8 cellular contexts compared by ENCODE assay signal in genomic region chrX:43654431-43655150, GRCh38. TPM values are rescaled to one million over a fixed set of nuclear protein-coding genes. Genes with fewer than 3 reads are reported as not detected.
DNase-seq lines count a peak whose midpoint lies in the region; ATAC-seq, FAIRE-seq and TF ChIP-seq lines count a peak whose summit lies in the region.

No MANE protein-coding gene starts in this region.

- H3K4ac ChIP-seq in IMR-90 (ENCODE audit: low read depth, low read length) = peak overlapping the region; percentile 67

- H4K8ac ChIP-seq in IMR-90 (ENCODE audit: low read depth in 2 of 2, low read length in 2 of 2) = peak overlapping the region; percentile 50 to 88

- no peak for FAIRE-seq in D721Med (lab: Jason Lieb, UNC)

- H3K56ac ChIP-seq in IMR-90 (ENCODE audit: extremely low read depth, insufficient read depth, low read length) = peak overlapping the region; percentile 73; the same call in 1 of the 2 replicates

- H3K14ac ChIP-seq in IMR-90 (replicated peaks; ENCODE audit: low read depth, low read length) = no peak overlapping the region; the same call in 1 of the 2 replicates

- peak overlapping the region; percentile 95 for H3K18ac ChIP-seq in IMR-90 (ENCODE audit: low read depth, low read length)

- H3K4me2 ChIP-seq in IMR-90 (ENCODE audit: low read depth, low read length) (peak overlapping the region; percentile 82), PC-3 (ENCODE audit: low read length) (peak overlapping the region; percentile 95)

- CTCF ChIA-PET in IMR-90 (lab: Yijun Ruan, JAX) (interaction anchor here (0.6 kb wide), 1 partner anchor 108 kb away, joined by 3 read pairs; no protein-coding TSS in a partner anchor), PC-3 (lab: Charles Lee) (no interaction called here)

- H3K27ac ChIP-seq in IMR-90 (ENCODE audit: insufficient read depth, low read length) (peak overlapping the region; percentile 98), PC-3 (ENCODE audit: low read length) (peak overlapping the region; percentile 87), esophagus muscularis mucosa (replicated peaks in 1 of 4) (peak overlapping the region; percentile 82 to 95 (median 94)), muscle layer of colon (ENCODE audit: low read depth, low read length) (peak overlapping the region; percentile 86)

- H3K9ac ChIP-seq in IMR-90 (ENCODE audit: low read depth, low read length) (peak overlapping the region; percentile 90), PC-3 (ENCODE audit: low read length) (peak overlapping the region; percentile 98), muscle layer of colon (ENCODE audit: low read length) (no peak overlapping the region)

- intact Hi-C loops in IMR-90 (cut with micrococcal nuclease) (loop anchor here (2.0 kb wide), 2 partner anchors 92 to 96 kb away; no protein-coding TSS in a partner anchor), PC-3 (cut with micrococcal nuclease) (loop anchor here (10.0 kb wide), 2 partner anchors 90 to 150 kb away; no protein-coding TSS in a partner anchor), esophagus muscularis mucosa (cut with DNase I) (loop anchor here (5.0 kb wide), 3 partner anchors 67 to 93 kb away; no protein-coding TSS in a partner anchor)

- no peak overlapping the region for H2AK5ac ChIP-seq in IMR-90 (ENCODE audit: low read depth, low read length)

- no peaks in the 10 kb centered on the region for H3K79me2 ChIP-seq in PC-3 (ENCODE audit: low read length)

- H3K4me1 ChIP-seq in IMR-90 (ENCODE audit: control insufficient read depth, insufficient read depth, low read length) (no peaks in the 10 kb centered on the region), PC-3 (ENCODE audit: insufficient read depth, low read length) (no peaks in the 10 kb centered on the region; the same call in 1 of the 2 replicates), esophagus muscularis mucosa (peaks cover 0 to 5% (median 2%) of the 10 kb centered on the region in 4 donors), muscle layer of colon (ENCODE audit: insufficient read depth, low read length) (no peaks in the 10 kb centered on the region)

- H3K36me3 ChIP-seq in IMR-90 (ENCODE audit: control insufficient read depth, insufficient read depth, low read length) (no peaks in the 10 kb centered on the region), PC-3 (ENCODE audit: low read depth, low read length) (no peaks in the 10 kb centered on the region), esophagus muscularis mucosa (no peaks in the 10 kb centered on the region), muscle layer of colon (ENCODE audit: insufficient read depth, low read length) (no peaks in the 10 kb centered on the region)

- in situ Hi-C loops in IMR-90 (cut with MboI; ENCODE audit: low sequenced_read_pairs) = no loop called here

- no peak overlapping the region for H3K23ac ChIP-seq in IMR-90 (ENCODE audit: low read depth, low read length)

- H3F3A ChIP-seq in PC-3 (ENCODE audit: low read length, unreplicated experiment) = no peaks in the 10 kb centered on the region

- H4K5ac ChIP-seq in IMR-90 (ENCODE audit: low read depth, low read length) = peak overlapping the region; percentile 93

- H3K4me3 ChIP-seq in IMR-90 (ENCODE audit: insufficient read depth, low read depth, low read length) (peak overlapping the region; percentile 59), PC-3 (ENCODE audit: low read length) (peak overlapping the region; percentile 73), esophagus muscularis mucosa (peak overlapping the region; percentile 70 to 88 (median 72)), muscle layer of colon (ENCODE audit: low read depth in 1 of 2, low read length in 2 of 2) (peak overlapping the region in 1 of 2 donors; percentile 63)

- DNase-seq in D721Med (ENCODE audit: insufficient read length, low spot score) = peak; percentile 61
- peak; percentile 77 for DNase-seq in IMR-90
- peak; percentile 93 for DNase-seq in PC-3
- peak; percentile 75 for DNase-seq in activated T-helper 1 cell treated with Interleukin-2 at 50 U/mL for 16 hours (ENCODE audit: low read depth)
- DNase-seq in esophagus muscularis mucosa (ENCODE audit: extremely low spot score) = peak; percentile 96
- DNase-seq in stimulated activated CD8-positive, alpha-beta memory T cell treated with anti-CD3 and anti-CD28 coated beads, Interleukin-7, amount 100 ng/mL, for 1 hour (ENCODE audit: low read depth in 2 of 2) = peak; percentile 62 to 66

- POLR2A ChIA-PET in IMR-90 (lab: Charles Lee; ENCODE audit: unreplicated experiment) = interaction anchor here (0.5 kb wide), 1 partner anchor 22 kb away, joined by 3 read pairs; no protein-coding TSS in a partner anchor
- POLR2A ChIA-PET in PC-3 (lab: Charles Lee; ENCODE audit: unreplicated experiment) = no interaction called here

- H3K9me3 ChIP-seq in IMR-90 (ENCODE audit: control insufficient read depth, insufficient read depth, low read length) (peaks cover 2% of the 10 kb centered on the region; the same call in 1 of the 2 replicates), PC-3 (ENCODE audit: low read length) (no peaks in the 10 kb centered on the region), esophagus muscularis mucosa (no peaks in the 10 kb centered on the region), muscle layer of colon (ENCODE audit: low read length) (no peaks in the 10 kb centered on the region)

- no peaks in the 10 kb centered on the region for H3K9me2 ChIP-seq in PC-3 (replicated peaks; ENCODE audit: low read length)

- H3K79me1 ChIP-seq in IMR-90 (ENCODE audit: low read depth in 1 of 2, low read length in 2 of 2) = no peaks in the 10 kb centered on the region

- dilution Hi-C loops in IMR-90 (cut with HindIII; ENCODE audit: low sequenced_read_pairs, unreplicated experiment) = no loop called here

- no peak overlapping the region for H2AK9ac ChIP-seq in IMR-90 (replicated peaks; ENCODE audit: low read depth, low read length, poor library complexity)

- no peak for TF ChIP-seq POLR2A in IMR-90 (IDR thresholded peaks at IDR 0.05; ENCODE audit: low read depth, low read length)
- TF ChIP-seq POLR2A in esophagus muscularis mucosa (IDR thresholded peaks at IDR 0.05; ENCODE audit: low read depth) = peak; percentile 69

- TF ChIP-seq EP300 in esophagus muscularis mucosa (IDR thresholded peaks at IDR 0.05) = no peak

- H2AFZ ChIP-seq in IMR-90 (replicated peaks; ENCODE audit: low read length, poor library complexity) = peak overlapping the region; percentile 77
- peak overlapping the region; percentile 99 for H2AFZ ChIP-seq in PC-3 (ENCODE audit: low read length)

- BruUV-seq in IMR-90 (replicated peaks; lab: Mats Ljungman, UMichigan) (no TSS peak), PC-3 (replicated peaks; lab: Mats Ljungman, UMichigan) (no TSS peak)

- no peaks in the 10 kb centered on the region for H4K20me1 ChIP-seq in IMR-90 (ENCODE audit: insufficient read depth, low read length)
- H4K20me1 ChIP-seq in PC-3 (ENCODE audit: low read length) = no peaks in the 10 kb centered on the region

- H3K9me1 ChIP-seq in IMR-90 (ENCODE audit: insufficient read depth, low read length) = no peaks in the 10 kb centered on the region

- H2BK15ac ChIP-seq in IMR-90 (ENCODE audit: low read depth, low read length) = peak overlapping the region; percentile 74; the same call in 1 of the 3 replicates

- ATAC-seq in GM21576 (IDR thresholded peaks at IDR 0.05; ENCODE audit: unreplicated experiment) (peak; percentile 95), IMR-90 (ENCODE audit: low read depth) (peak; percentile 97), PC-3 (peak; percentile 96)

- H2BK20ac ChIP-seq in IMR-90 (ENCODE audit: low read depth, low read length) = peak overlapping the region; percentile 88; the same call in 1 of the 2 replicates

- peak overlapping the region; percentile 97; the same call in 1 of the 2 replicates for H4K91ac ChIP-seq in IMR-90 (ENCODE audit: insufficient read depth, low read depth, low read length)

- 61% methylated on average over 17 of the region's 57 CpGs; no CpG with 5 or more reads in 1 of the 2 experiments for WGBS in IMR-90 (ENCODE audit: extremely low coverage in 2 of 2, insufficient read length in 1 of 2), 2 experiments
- 38% methylated on average over 34 of the region's 57 CpGs for WGBS in esophagus muscularis mucosa

- TF ChIP-seq CTCF in D721Med (IDR thresholded peaks at IDR 0.05; ENCODE audit: insufficient read depth, missing control alignments) = peak; percentile 19
- TF ChIP-seq CTCF in IMR-90 (conservative IDR thresholded peaks at IDR 0.05; ENCODE audit: low read depth, low read length) = 0 out of 2 replicates have a peak, but pooled peaks have one; percentile 1
- peak; percentile 28; the same call in 1 of the 2 replicates for TF ChIP-seq CTCF in PC-3 (conservative IDR thresholded peaks at IDR 0.05; ENCODE audit: low read depth, low read length)
- TF ChIP-seq CTCF in esophagus muscularis mucosa (IDR thresholded peaks at IDR 0.05) = peak; percentile 18 to 43 (median 18)

- TF ChIP-seq RAD21 in IMR-90 (IDR thresholded peaks at IDR 0.05; ENCODE audit: low read length) = no peak

- peaks cover 2% of the 10 kb centered on the region for H3K27me3 ChIP-seq in IMR-90 (ENCODE audit: control insufficient read depth, insufficient read depth, low read length)
- no peaks in the 10 kb centered on the region for H3K27me3 ChIP-seq in PC-3 (ENCODE audit: low read length)
- no peaks in the 10 kb centered on the region for H3K27me3 ChIP-seq in esophagus muscularis mucosa
- no peaks in the 10 kb centered on the region for H3K27me3 ChIP-seq in muscle layer of colon (ENCODE audit: control insufficient read depth in 1 of 2, insufficient read depth in 2 of 2, low read length in 2 of 2)

- peak overlapping the region; percentile 93 for H2BK120ac ChIP-seq in IMR-90 (ENCODE audit: low read depth, low read length)

- peak overlapping the region; percentile 82 for H2BK5ac ChIP-seq in IMR-90 (ENCODE audit: low read depth, low read length, poor library complexity, severe bottlenecking)

TF ChIP-seq in IMR-90, 13 proteins besides CTCF, POLR2A, EP300 and RAD21:
- TF ChIP-seq CHD1 (IDR thresholded peaks at IDR 0.05; ENCODE audit: low read depth, low read length) (peak; percentile 65; the same call in 1 of the 2 replicates), MXI1 (IDR thresholded peaks at IDR 0.05; ENCODE audit: borderline replicate concordance, low read depth, low read length) (no peak), BHLHE40 (IDR thresholded peaks at IDR 0.05; ENCODE audit: low read depth, low read length) (peak; percentile 87), MAZ (IDR thresholded peaks at IDR 0.05; ENCODE audit: borderline replicate concordance, low read depth, low read length) (peak; percentile 29; the same call in 1 of the 2 replicates)

RNA-seq across cellular contexts. Expression of gene MAOA, which starts 1.5 kb away (rescaled TPM):
- total RNA-seq in IMR-90 (2012; rRNA removed) = 0.36 and 0.56 TPM in 2 replicates
- 0.14 and 0.17 TPM in 2 replicates for polyA plus RNA-seq in IMR-90 (2012; rRNA removed)
- 0.03 and 0.04 TPM in 2 replicates for polyA plus RNA-seq in IMR-90 (2012; cell fraction: cytosol; rRNA removed)
- polyA plus RNA-seq in IMR-90 (2012; cell fraction: nucleus; rRNA removed; ENCODE audit: low replicate concordance) = 0.02 and 0.15 TPM in 2 replicates
- total RNA-seq in PC-3 (2014; rRNA removed) = 6.3 and 7.4 TPM in 2 replicates
- total RNA-seq in esophagus muscularis mucosa = 100 to 1,000 TPM; 299 to 636 (median 361) TPM

Comparison
In these comparisons a context has a peak if more than half of its experiments do, and no peak if none do; other contexts are left out.
1. RNA of gene MAOA, which starts 1.5 kb away (total RNA-seq): 299 to 636 TPM in esophagus muscularis mucosa; 6.3 to 7.4 TPM in PC-3 and 0.36 to 0.56 TPM in IMR-90; every median in the first group is over 10 times any median in the second.
2. Peak in every context shown above with its lines, with median percentiles within 50 percentile points of each other: DNase-seq, CTCF ChIP-seq, ATAC-seq and H3K27ac ChIP-seq.